24 cellular contexts compared by ENCODE assay signal in the genomic region with DNA sequence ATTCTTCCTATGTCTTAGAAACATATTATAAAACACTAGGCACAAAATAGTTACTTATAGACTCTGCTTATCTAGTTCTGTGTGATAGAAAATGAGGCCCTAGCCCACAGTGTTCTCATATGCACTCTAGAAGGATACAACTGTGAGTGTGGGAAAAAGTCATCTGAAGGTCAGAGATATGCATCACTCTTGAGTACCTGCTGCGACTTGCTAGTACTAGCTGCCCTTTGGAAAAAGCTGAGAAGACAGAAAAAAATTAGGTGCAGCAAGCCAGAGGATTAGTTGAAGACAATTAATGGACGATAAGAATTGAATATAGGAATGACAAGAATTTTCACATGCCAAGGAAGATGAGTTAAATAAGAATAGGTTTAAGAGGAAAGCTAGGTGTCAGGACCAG.
"Had no signal": no experiment of that assay in that cellular context is flagged by ENCODE, and none has a peak within 500 bp of the region (broad histone marks: within the 10 kb centered on the region; RNA-seq: fewer than 3 reads in every experiment).

No MANE protein-coding gene starts in this region.

- H3K27ac ChIP-seq: hepatocyte, neutrophil, pancreas, tibial artery had no signal

- H3K4me1 ChIP-seq: pancreas had no signal

- H3K27ac Mint-ChIP-seq: activated B cell treated with CpG ODN at 0.5 μM for 24 hours; activated CD4-positive, alpha-beta T cell treated with anti-CD3 and anti-CD28 coated beads for 36 hours; activated naive CD8-positive, alpha-beta T cell treated with anti-CD3 and anti-CD28 coated beads for 36 hours; activated T-cell treated with anti-CD3 and anti-CD28 coated beads, Interleukin-2, amount 50 U/mL, for 24 hours; activated T-helper 17 cell treated with anti-CD3 and anti-CD28 coated beads, Interleukin-2, amount 50 U/mL, for 72 hours; memory B cell; nephron; stimulated activated effector memory CD8-positive, alpha-beta T cell treated with anti-CD3 and anti-CD28 coated beads, Interleukin-12 subunit alpha, Interleukin-12 subunit beta, amount 100 ng/mL, for 72 hours; stimulated activated naive CD8-positive, alpha-beta T cell treated with anti-CD3 and anti-CD28 coated beads, Interleukin-15, amount 100 ng/mL, for 72 hours; T-helper 1 cell treated with Interleukin-12 subunit alpha and Interleukin-12 subunit beta and Interleukin-4 antibody, amounts not matched to agents 30 μg/mL and 1 μg/mL, for 36 hours had no signal

- H3K36me3 Mint-ChIP-seq: stimulated activated effector memory CD8-positive, alpha-beta T cell treated with anti-CD3 and anti-CD28 coated beads, Interleukin-12 subunit alpha, Interleukin-12 subunit beta, amount 100 ng/mL, for 72 hours had no signal

- H3K4me3 Mint-ChIP-seq: activated B cell treated with CpG ODN at 0.5 μM for 24 hours; activated CD4-positive, alpha-beta T cell treated with anti-CD3 and anti-CD28 coated beads for 36 hours; activated naive CD8-positive, alpha-beta T cell treated with anti-CD3 and anti-CD28 coated beads for 36 hours; activated T-cell treated with anti-CD3 and anti-CD28 coated beads, Interleukin-2, amount 50 U/mL, for 24 hours; activated T-helper 17 cell treated with anti-CD3 and anti-CD28 coated beads, Interleukin-2, amount 50 U/mL, for 72 hours; central memory CD8-positive, alpha-beta T cell; memory B cell; nephron; stimulated activated effector memory CD8-positive, alpha-beta T cell treated with anti-CD3 and anti-CD28 coated beads, Interleukin-12 subunit alpha, Interleukin-12 subunit beta, amount 100 ng/mL, for 72 hours; stimulated activated naive CD8-positive, alpha-beta T cell treated with anti-CD3 and anti-CD28 coated beads, Interleukin-15, amount 100 ng/mL, for 72 hours; T-helper 1 cell treated with Interleukin-12 subunit alpha and Interleukin-12 subunit beta and Interleukin-4 antibody, amounts not matched to agents 30 μg/mL and 1 μg/mL, for 36 hours had no signal

- H3K4me3 ChIP-seq: hepatocyte, pancreas, tibial artery had no signal

- H3K27me3 Mint-ChIP-seq: activated B cell treated with CpG ODN at 0.5 μM for 24 hours; activated CD4-positive, alpha-beta T cell treated with anti-CD3 and anti-CD28 coated beads for 36 hours; activated naive CD8-positive, alpha-beta T cell treated with anti-CD3 and anti-CD28 coated beads for 36 hours; activated T-cell treated with anti-CD3 and anti-CD28 coated beads, Interleukin-2, amount 50 U/mL, for 24 hours; activated T-helper 17 cell treated with anti-CD3 and anti-CD28 coated beads, Interleukin-2, amount 50 U/mL, for 72 hours; central memory CD8-positive, alpha-beta T cell; memory B cell; stimulated activated naive CD8-positive, alpha-beta T cell treated with anti-CD3 and anti-CD28 coated beads, Interleukin-15, amount 100 ng/mL, for 72 hours had no signal

- ATAC-seq: activated CD4-positive, alpha-beta T cell treated with anti-CD3 and anti-CD28 coated beads for 36 hours; activated T-helper 17 cell treated with anti-CD3 and anti-CD28 coated beads, Interleukin-2, amount 50 U/mL, for 72 hours; left ventricle myocardium superior; right cardiac atrium; stimulated activated effector memory CD8-positive, alpha-beta T cell treated with anti-CD3 and anti-CD28 coated beads, Interleukin-12 subunit alpha, Interleukin-12 subunit beta, amount 100 ng/mL, for 72 hours; stimulated activated naive CD8-positive, alpha-beta T cell treated with anti-CD3 and anti-CD28 coated beads, Interleukin-15, amount 100 ng/mL, for 72 hours had no signal

- H3K4me1 Mint-ChIP-seq: central memory CD8-positive, alpha-beta T cell; nephron; stimulated activated effector memory CD8-positive, alpha-beta T cell treated with anti-CD3 and anti-CD28 coated beads, Interleukin-12 subunit alpha, Interleukin-12 subunit beta, amount 100 ng/mL, for 72 hours had no signal

- DNase-seq: activated B cell treated with CpG ODN at 0.5 μM for 24 hours; activated CD4-positive, alpha-beta T cell treated with anti-CD3 and anti-CD28 coated beads for 36 hours; activated CD4-positive, alpha-beta T cell treated with anti-CD3 and anti-CD28 coated beads, Interleukin-2, amount 50 U/mL, for 4 hours; activated CD8-positive, alpha-beta memory T cell treated with anti-CD3 and anti-CD28 coated beads for 24 hours; activated CD8-positive, alpha-beta memory T cell treated with anti-CD3 and anti-CD28 coated beads, Interleukin-2, amount 50 U/mL, for 4 hours; activated naive CD8-positive, alpha-beta T cell treated with anti-CD3 and anti-CD28 coated beads for 36 hours; activated T-cell treated with anti-CD3 and anti-CD28 coated beads, Interleukin-2, amount 50 U/mL, for 24 hours; amniotic stem cell; effector memory CD4-positive, alpha-beta T cell; foreskin fibroblast; left ventricle myocardium superior; pancreas; right cardiac atrium; stimulated activated CD4-positive, alpha-beta T cell treated with anti-CD3 and anti-CD28 coated beads, Interleukin-1b, Interleukin-23, amount 100 ng/mL, for 48 hours; stimulated activated naive CD8-positive, alpha-beta T cell treated with anti-CD3 and anti-CD28 coated beads, Interleukin-15, amount 100 ng/mL, for 72 hours; tibial artery had no signal

- H3K9me3 Mint-ChIP-seq: activated naive CD8-positive, alpha-beta T cell treated with anti-CD3 and anti-CD28 coated beads for 36 hours; activated T-cell treated with anti-CD3 and anti-CD28 coated beads, Interleukin-2, amount 50 U/mL, for 24 hours; central memory CD8-positive, alpha-beta T cell; nephron; stimulated activated naive CD8-positive, alpha-beta T cell treated with anti-CD3 and anti-CD28 coated beads, Interleukin-15, amount 100 ng/mL, for 72 hours had no signal

- H3K36me3 ChIP-seq: neutrophil, pancreas, tibial artery had no signal

- H3K27me3 ChIP-seq: hepatocyte, neutrophil, pancreas, tibial artery had no signal
